In the genomic region with DNA sequence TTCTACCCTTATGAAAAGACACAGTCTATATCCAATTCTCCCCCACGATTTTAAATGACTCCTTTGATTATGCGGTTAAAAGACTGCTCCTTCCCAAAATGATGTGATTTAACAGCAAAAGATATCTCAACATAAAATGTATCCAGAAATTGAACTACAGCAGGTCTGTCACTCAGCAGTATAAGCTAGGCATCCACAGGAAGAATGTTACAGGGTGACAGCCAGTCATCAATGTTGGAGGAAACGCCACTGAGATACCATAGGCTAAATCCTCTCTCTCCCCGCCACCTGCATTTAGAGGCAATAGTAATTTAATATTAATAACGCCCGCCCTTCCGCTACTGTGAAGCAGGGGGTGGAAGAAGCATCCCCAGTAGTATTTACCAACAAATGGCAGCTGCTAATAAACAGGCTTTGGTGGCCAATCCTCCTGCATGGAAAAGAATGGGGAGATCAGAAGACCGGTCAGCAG, we compare ENCODE assay signal across 8 cellular contexts. TPM values are rescaled to one million over a fixed set of nuclear protein-coding genes. Genes with fewer than 3 reads are reported as not detected.
DNase-seq lines count a peak whose midpoint lies in the region; ATAC-seq, FAIRE-seq and TF ChIP-seq lines count a peak whose summit lies in the region.

No MANE protein-coding gene starts in this region.

- no peak for TF ChIP-seq CTCF in epithelial cell of proximal tubule (conservative IDR thresholded peaks at IDR 0.05; ENCODE audit: low read depth, low read length)

- no peaks in the 10 kb centered on the region for H3K9me3 ChIP-seq in small intestine (ENCODE audit: control insufficient read depth, low read depth)

- peak overlapping the region; percentile 46 to 94 for H3K27ac ChIP-seq in small intestine (ENCODE audit: low read depth in 1 of 2, low read length in 1 of 2)

- no peaks in the 10 kb centered on the region for H3K27me3 ChIP-seq in small intestine (ENCODE audit: control insufficient read depth in 2 of 2, insufficient read depth in 2 of 2, low read length in 2 of 2)

- FAIRE-seq in small intestine (lab: Jason Lieb, UNC) = no peak

- H3K4me1 ChIP-seq in small intestine (ENCODE audit: control insufficient read depth in 2 of 2, insufficient read depth in 1 of 2, low read depth in 1 of 2, low read length in 1 of 2) = peaks cover 5 to 14% of the 10 kb centered on the region in 2 donors

- H3K36me3 ChIP-seq in small intestine (ENCODE audit: control insufficient read depth in 2 of 2, insufficient read depth in 2 of 2, low read length in 2 of 2) = peaks cover 0 to 5% of the 10 kb centered on the region in 2 donors

- peak; percentile 4 for ATAC-seq in GM19467 (IDR thresholded peaks at IDR 0.05; ENCODE audit: unreplicated experiment)
- ATAC-seq in HG03354 (IDR thresholded peaks at IDR 0.05; ENCODE audit: poor library complexity, severe bottlenecking, unreplicated experiment) = no peak

- WGBS in small intestine, 3 donors = 8 to 10% (median 9%) methylated on average over 8 of the region's 8 CpGs

- DNase-seq in KG1 (lab: John Stamatoyannopoulos, UW) = peak; percentile 8
- no peak for DNase-seq in epithelial cell of proximal tubule (ENCODE audit: low read depth)
- no peak for DNase-seq in small intestine
- no peak for DNase-seq in AG08396 (ENCODE audit: low spot score)
- no peak for DNase-seq in hippocampal formation (lab: John Stamatoyannopoulos, UW)
- DNase-seq in H4 (ENCODE audit: low spot score) = no peak

- H3K4me3 ChIP-seq in epithelial cell of proximal tubule (ENCODE audit: low read depth, low read length) (peak overlapping the region; percentile 98), small intestine (ENCODE audit: low read depth in 1 of 2, low read length in 2 of 2) (peak overlapping the region; percentile 82 to 95)

RNA-seq across cellular contexts. Expression of gene RECQL, which starts 0.6 kb away (rescaled TPM):
- total RNA-seq in epithelial cell of proximal tubule = 32.5 and 40.4 TPM in 2 replicates
- polyA plus RNA-seq in small intestine = 10 to 100 TPM in 1 of 3 donors, 1 to 10 TPM in 2; 5.7 to 14.9 (median 7.8) TPM
- total RNA-seq in H4 (2014; rRNA removed; shearing (Covaris generic)) = 48.2 and 67.6 TPM in 2 replicates

RNA-seq across cellular contexts. Expression of gene GOLT1B, which starts 0.8 kb away (rescaled TPM):
- 31.1 and 40.0 TPM in 2 replicates for total RNA-seq in epithelial cell of proximal tubule
- 10 to 100 TPM in 2 of 3 donors, 1 to 10 TPM in 1; 9.4 to 14.4 (median 11.3) TPM for polyA plus RNA-seq in small intestine
- total RNA-seq in H4 (2014; rRNA removed; shearing (Covaris generic)) = 34.4 and 48.4 TPM in 2 replicates

RNA-seq across cellular contexts. Expression of gene SPX, which starts 25.3 kb away (rescaled TPM):
- 2.1 and 3.1 TPM in 2 replicates for total RNA-seq in epithelial cell of proximal tubule
- polyA plus RNA-seq in small intestine = under 1 TPM in 1 of 3 donors, not detected in 2; 0.28 TPM
- total RNA-seq in H4 (2014; rRNA removed; shearing (Covaris generic)) = 0.21 and 1.3 TPM in 2 replicates
